15 cellular contexts compared by ENCODE assay signal in the genomic region with DNA sequence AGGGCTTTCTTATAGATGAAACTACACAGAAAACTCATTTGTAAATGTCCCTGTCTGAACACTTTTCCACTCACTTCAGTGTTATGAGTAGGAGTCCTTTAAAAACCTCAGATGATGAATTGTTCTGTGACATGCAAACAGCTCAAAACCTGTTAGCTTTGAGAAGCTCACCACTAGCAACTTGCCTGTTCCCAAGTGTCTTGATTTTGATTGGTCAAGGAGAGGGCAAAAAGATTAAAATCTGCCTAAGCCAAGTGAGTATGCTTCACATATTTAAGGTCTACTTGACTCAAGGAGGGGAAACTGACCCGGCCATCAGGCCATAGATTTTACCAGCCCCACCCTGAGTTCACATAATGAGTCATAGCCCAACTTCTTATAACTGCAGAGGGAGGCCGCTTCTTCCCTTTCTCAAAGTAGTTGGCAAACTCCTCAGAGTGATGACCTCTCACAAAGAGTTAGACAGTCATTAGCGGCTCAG. TPM values are rescaled to one million over a fixed set of nuclear protein-coding genes. Genes with fewer than 3 reads are reported as not detected.
A peak's percentile ranks its signal among the peaks of the same experiment; 100 is the strongest.
DNase-seq lines count a peak whose midpoint lies in the region; ATAC-seq and TF ChIP-seq lines count a peak whose summit lies in the region.
"Had no signal": no experiment of that assay in that cellular context is flagged by ENCODE, and none has a peak within 500 bp of the region (broad histone marks: within the 10 kb centered on the region; RNA-seq: fewer than 3 reads in every experiment).

No MANE protein-coding gene starts in this region.

- no peak for TF ChIP-seq POLR2A in esophagus squamous epithelium (IDR thresholded peaks at IDR 0.05)

- TF ChIP-seq CTCF in H9 (conservative IDR thresholded peaks at IDR 0.05) (no peak), esophagus squamous epithelium (IDR thresholded peaks at IDR 0.05) (no peak), right atrium auricular region (IDR thresholded peaks at IDR 0.05) (no peak)

- no peak overlapping the region for H4K91ac ChIP-seq in H9 (ENCODE audit: insufficient read length, low read depth, low read length)

- no peak overlapping the region for H2BK5ac ChIP-seq in H9 (ENCODE audit: insufficient read length, low read length)

- no peak overlapping the region for H4K8ac ChIP-seq in H9 (replicated peaks; ENCODE audit: insufficient read length, low read depth, low read length)

- no peaks in the 10 kb centered on the region for H3K23me2 ChIP-seq in H9 (ENCODE audit: insufficient read length, low read depth, low read length, poor library complexity, severe bottlenecking)

- H3K4me3 ChIP-seq in esophagus squamous epithelium: peak overlapping the region in 2 of 4 donors; percentile 28 to 50
- no peak overlapping the region for H3K4me3 ChIP-seq in right atrium auricular region
- H3K4me3 ChIP-seq: skin epidermis had no signal

- no peak overlapping the region for H4K5ac ChIP-seq in H9 (ENCODE audit: insufficient read length, low read depth, low read length)

- no peak overlapping the region for H3T11ph ChIP-seq in H9 (ENCODE audit: low read length)

- peaks cover 4% of the 10 kb centered on the region for H3K4me1 ChIP-seq in H9 (ENCODE audit: insufficient read depth, low read length)
- H3K4me1 ChIP-seq in esophagus squamous epithelium: peaks cover 0 to 26% (median 5%) of the 10 kb centered on the region in 3 donors
- no peaks in the 10 kb centered on the region for H3K4me1 ChIP-seq in right atrium auricular region

- H3K23ac ChIP-seq in H9 (ENCODE audit: insufficient read length, low read depth, low read length): no peak overlapping the region

- H3K4me3 Mint-ChIP-seq in H9: peak overlapping the region in 1 of 2 experiments; percentile 75; a peak in 1 of 5 replicates
- H3K4me3 Mint-ChIP-seq: neural crest cell had no signal

- no peaks in the 10 kb centered on the region for H3K79me2 ChIP-seq in H9 (ENCODE audit: insufficient read depth, low read length)

- no peak overlapping the region for H3K4ac ChIP-seq in H9 (ENCODE audit: low read depth, low read length)

- no peak overlapping the region for H3K27ac Mint-ChIP-seq in H9

- no peak overlapping the region for H2BK15ac ChIP-seq in H9 (ENCODE audit: low read depth, low read length)

- intact Hi-C loops in esophagus squamous epithelium (cut with DNase I): no loop called here

- H2BK12ac ChIP-seq in H9 (ENCODE audit: insufficient read length, low read depth, low read length): no peak overlapping the region

- peaks cover 21 to 25% of the 10 kb centered on the region in 2 experiments for H3K4me1 Mint-ChIP-seq in H9

- no peak overlapping the region for H3K27ac ChIP-seq in H9 (ENCODE audit: insufficient read length, low read depth, low read length)
- H3K27ac ChIP-seq in esophagus squamous epithelium: peak overlapping the region; percentile 81 to 93 (median 84)
- H3K27ac ChIP-seq in right atrium auricular region: no peak overlapping the region

- no peaks in the 10 kb centered on the region for H4K20me1 ChIP-seq in H9 (ENCODE audit: control insufficient read depth, insufficient read depth, insufficient read length)

- no peak for DNase-seq in H9
- peak; percentile 28 for DNase-seq in NCI-H460 (ENCODE audit: extremely low read depth, low read depth)
- DNase-seq in esophagus squamous epithelium (lab: John Stamatoyannopoulos, UW): no peak
- DNase-seq in stromal cell of bone marrow (ENCODE audit: low read depth): peak; percentile 21
- DNase-seq in GOT3 (lab: John Stamatoyannopoulos, UW): no peak
- DNase-seq in right atrium auricular region (ENCODE audit: low spot score): no peak
- no peak for DNase-seq in HuH-7.5 (ENCODE audit: low spot score)
- DNase-seq: activated CD4-positive, alpha-beta T cell treated with anti-CD3 and anti-CD28 coated beads for 1 hour; amygdala; left colon; NCI-H187 treated with DMSO at 0.1 percent for 48 hours had no signal

- H2AFZ ChIP-seq in H9 (ENCODE audit: low read length): no peak overlapping the region

- no peak for ATAC-seq in GM21619 (IDR thresholded peaks at IDR 0.05; ENCODE audit: unreplicated experiment)
- ATAC-seq: left colon, SK-N-SH treated with all-trans-retinoic acid at 6 μM for 48 hours had no signal

- H3K36me3 Mint-ChIP-seq in H9 (ENCODE audit: insufficient read depth in 1 of 3, low read depth in 3 of 3): peaks cover 3 to 20% (median 10%) of the 10 kb centered on the region in 3 experiments; a peak in 6 of 7 replicates

- H2BK120ac ChIP-seq in H9 (ENCODE audit: low read depth, low read length, poor library complexity, severe bottlenecking): no peak overlapping the region

- no peak overlapping the region for H3K9ac ChIP-seq in H9 (ENCODE audit: extremely low read depth, insufficient read length, low read length)

- H3K56ac ChIP-seq in H9 (ENCODE audit: insufficient read length, low read depth, low read length): no peak overlapping the region

- H3K36me3 ChIP-seq in esophagus squamous epithelium (no peaks in the 10 kb centered on the region), right atrium auricular region (no peaks in the 10 kb centered on the region)

- H3K79me1 ChIP-seq in H9 (ENCODE audit: insufficient read depth, low read depth, low read length, poor library complexity, severe bottlenecking): no peaks in the 10 kb centered on the region

- WGBS in H9 (ENCODE audit: extremely low coverage, insufficient read length, low lambda C conversion rate): no CpG with 5 or more reads among the region's 3 CpGs
- 15 to 56% methylated on average over 2 to 3 of the region's 3 CpGs for WGBS in esophagus squamous epithelium, 2 donors

- H3K27me3 ChIP-seq in H9 (ENCODE audit: insufficient read depth, low read length) (no peaks in the 10 kb centered on the region), esophagus squamous epithelium (no peaks in the 10 kb centered on the region), right atrium auricular region (no peaks in the 10 kb centered on the region)

- peak overlapping the region; percentile 32 for H3K4me2 ChIP-seq in H9 (ENCODE audit: insufficient read depth, insufficient read length, low read length)

- no peaks in the 10 kb centered on the region; the same call in 1 of the 2 replicates for H3K27me3 Mint-ChIP-seq in H9 (ENCODE audit: low read depth)

- no peak overlapping the region for H2BK20ac ChIP-seq in H9 (ENCODE audit: low read depth, low read length, poor library complexity, severe bottlenecking)

- H3K9me3 Mint-ChIP-seq in H9: peaks cover 7 to 12% of the 10 kb centered on the region in 2 experiments; a peak in 4 of 5 replicates
- H3K9me3 Mint-ChIP-seq: neural crest cell had no signal

- H3K14ac ChIP-seq in H9 (ENCODE audit: insufficient read depth, low read length): no peak overlapping the region

- H2AK5ac ChIP-seq in H9 (ENCODE audit: insufficient read length, low read length): no peak overlapping the region

- no peak overlapping the region for H3K18ac ChIP-seq in H9 (ENCODE audit: insufficient read length, low read depth, low read length)

- no peaks in the 10 kb centered on the region for H3K9me3 ChIP-seq in H9 (ENCODE audit: control insufficient read depth, low read depth, low read length)
- H3K9me3 ChIP-seq in esophagus squamous epithelium: no peaks in the 10 kb centered on the region
- no peaks in the 10 kb centered on the region for H3K9me3 ChIP-seq in right atrium auricular region

RNA-seq across cellular contexts. Expression of gene MEIS1, which starts 45.2 kb away (rescaled TPM):
- total RNA-seq in H9 (2021) (0.31 and 0.66 TPM in 2 replicates), esophagus squamous epithelium (10 to 100 TPM; 17.8 to 56.1 (median 28.5) TPM), right atrium auricular region (10 to 100 TPM; 13.6 to 16.7 TPM)
- total RNA-seq in NCI-H460 (2014; rRNA removed; shearing (Covaris generic)): 3.9 and 4.2 TPM in 2 replicates
- 4.5 and 8.8 TPM in 2 replicates for polyA plus RNA-seq in NCI-H460 (2014; cell fraction: nucleus; rRNA removed)

Comparison
In these comparisons a context has a peak if more than half of its experiments do, and no peak if none do; other contexts are left out.
1. DNase-seq: peak in NCI-H460 (single experiment) and stromal cell of bone marrow (single experiment); none in H9 (single experiment), esophagus squamous epithelium (single experiment), GOT3 (single experiment), right atrium auricular region (single experiment) and HuH-7.5 (single experiment).
2. H3K27ac ChIP-seq: peak in esophagus squamous epithelium (4 of 4); none in H9 (single experiment) and right atrium auricular region (0 of 2).